In the genomic region with DNA sequence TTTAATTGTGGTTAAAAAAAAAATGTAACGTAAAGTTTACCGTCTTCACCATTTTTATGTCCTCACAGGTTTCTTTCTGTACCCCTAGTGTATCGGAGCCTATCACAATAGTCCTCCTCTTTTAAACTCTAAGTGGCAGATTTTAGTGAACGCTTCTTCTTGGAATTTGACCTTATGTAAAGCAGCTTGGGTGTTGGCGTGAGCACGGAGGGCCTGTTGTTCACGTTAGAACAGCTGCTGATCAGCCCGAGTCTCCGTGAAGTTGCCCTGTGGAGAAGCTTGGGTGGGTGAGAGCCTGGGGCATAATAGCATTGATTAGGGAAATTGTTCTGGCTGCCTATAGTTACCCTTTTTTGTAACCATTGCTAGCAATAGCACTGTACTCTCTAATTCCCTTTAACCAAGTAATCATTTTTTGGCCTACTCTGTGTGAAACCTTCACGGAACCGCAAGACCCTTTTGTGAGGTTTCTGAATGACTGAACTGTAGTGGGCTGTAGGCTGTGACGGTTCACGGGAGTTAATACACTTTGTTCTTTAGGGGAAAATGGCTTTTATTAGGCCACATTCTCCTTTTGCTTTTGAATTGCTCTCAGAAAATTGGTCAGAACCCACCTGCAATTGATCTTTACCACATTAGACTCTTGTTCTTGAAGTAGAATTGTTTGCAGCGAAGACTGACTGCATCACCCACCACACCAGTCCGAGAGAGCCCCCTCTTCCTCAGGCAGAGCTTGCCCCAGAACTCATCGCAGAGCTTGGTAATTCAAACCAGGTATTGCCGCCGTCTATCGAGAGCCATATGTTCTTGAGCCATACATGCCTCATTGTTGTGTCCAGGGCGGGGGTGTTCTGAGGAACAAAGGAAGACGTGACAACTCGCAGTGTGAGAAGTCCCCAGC, we compare ENCODE assay signal across 10 cellular contexts.
DNase-seq lines count a peak whose midpoint lies in the region; ATAC-seq and FAIRE-seq lines count a peak whose summit lies in the region.
"Had no signal": no experiment of that assay in that cellular context is flagged by ENCODE, and none has a peak within 500 bp of the region (broad histone marks: within the 10 kb centered on the region; RNA-seq: fewer than 3 reads in every experiment).

No MANE protein-coding gene starts in this region.

- no peak overlapping the region for H3K4me2 ChIP-seq in Karpas-422 (ENCODE audit: low read depth, low read length, poor library complexity, severe bottlenecking)
- H3K4me2 ChIP-seq: PC-9 had no signal

- H3K9me3 ChIP-seq in small intestine (ENCODE audit: control insufficient read depth, low read depth) (no peaks in the 10 kb centered on the region), Karpas-422 (ENCODE audit: low read length) (no peaks in the 10 kb centered on the region)

- no peak overlapping the region for H2AFZ ChIP-seq in Karpas-422 (ENCODE audit: low read length)
- H2AFZ ChIP-seq: PC-9 had no signal

- no peak overlapping the region for H3K9ac ChIP-seq in Karpas-422 (ENCODE audit: low read length)

- H3K27me3 ChIP-seq in small intestine (ENCODE audit: control insufficient read depth in 2 of 2, insufficient read depth in 2 of 2, low read length in 2 of 2): no peaks in the 10 kb centered on the region
- H3K27me3 ChIP-seq in Karpas-422 (ENCODE audit: low read length): no peaks in the 10 kb centered on the region
- H3K27me3 ChIP-seq: cardiac muscle cell had no signal

- no peaks in the 10 kb centered on the region for H3K9me3 Mint-ChIP-seq in activated T-cell treated with anti-CD3 and anti-CD28 coated beads, Interleukin-2, amount 50 U/mL, for 4 hours

- no peaks in the 10 kb centered on the region for H3K36me3 Mint-ChIP-seq in activated T-cell treated with anti-CD3 and anti-CD28 coated beads, Interleukin-2, amount 50 U/mL, for 4 hours (ENCODE audit: insufficient read depth)

- H3K9me2 ChIP-seq in Karpas-422 (replicated peaks; ENCODE audit: insufficient read depth, low read length): no peaks in the 10 kb centered on the region

- peaks cover 48% of the 10 kb centered on the region for H3K4me1 Mint-ChIP-seq in activated T-cell treated with anti-CD3 and anti-CD28 coated beads, Interleukin-2, amount 50 U/mL, for 4 hours (ENCODE audit: low read depth)

- DNase-seq in activated T-cell treated with anti-CD3 and anti-CD28 coated beads, Interleukin-2, amount 50 U/mL, for 4 hours: no peak
- peak; percentile 28 for DNase-seq in small intestine
- DNase-seq in globus pallidus (ENCODE audit: low spot score): no peak
- no peak for DNase-seq in NCI-H1105 (lab: John Stamatoyannopoulos, UW)
- DNase-seq in Karpas-422: no peak
- DNase-seq: PC-9 had no signal

- no peak for FAIRE-seq in small intestine (lab: Jason Lieb, UNC)

- peaks cover 2% of the 10 kb centered on the region for H3K27me3 Mint-ChIP-seq in activated T-cell treated with anti-CD3 and anti-CD28 coated beads, Interleukin-2, amount 50 U/mL, for 4 hours (ENCODE audit: low read depth)

- H3K4me1 ChIP-seq in small intestine (ENCODE audit: control insufficient read depth in 2 of 2, insufficient read depth in 1 of 2, low read depth in 1 of 2, low read length in 1 of 2) (no peaks in the 10 kb centered on the region), Karpas-422 (ENCODE audit: low read length) (no peaks in the 10 kb centered on the region)

- no peak overlapping the region for H3K4me3 ChIP-seq in small intestine (ENCODE audit: low read depth in 1 of 2, low read length in 2 of 2)
- H3K4me3 ChIP-seq in Karpas-422 (ENCODE audit: low read length): no peak overlapping the region
- H3K4me3 ChIP-seq: cardiac muscle cell, lung, PC-9 had no signal

- whole genome bisulfite sequencing in small intestine, 3 donors: 72 to 81% (median 74%) methylated on average over 22 of the region's 22 CpGs

- no peaks in the 10 kb centered on the region for H3K79me2 ChIP-seq in Karpas-422 (ENCODE audit: low read length)

- H4K20me1 ChIP-seq in Karpas-422 (ENCODE audit: insufficient read depth, low read depth, low read length): no peaks in the 10 kb centered on the region

- peak; percentile 65 for ATAC-seq in GM19023 (IDR thresholded peaks at IDR 0.05; ENCODE audit: unreplicated experiment)
- peak; percentile 84 for ATAC-seq in HG02798 (IDR thresholded peaks at IDR 0.05; ENCODE audit: poor library complexity, unreplicated experiment)
- peak; percentile 52 to 56 for ATAC-seq in activated T-cell treated with anti-CD3 and anti-CD28 coated beads, Interleukin-2, amount 50 U/mL, for 4 hours

- peak overlapping the region; percentile 42 for H3K4me3 Mint-ChIP-seq in activated T-cell treated with anti-CD3 and anti-CD28 coated beads, Interleukin-2, amount 50 U/mL, for 4 hours

- H3K36me3 ChIP-seq in small intestine (ENCODE audit: control insufficient read depth in 2 of 2, insufficient read depth in 2 of 2, low read length in 2 of 2) (peaks cover 3% of the 10 kb centered on the region in 2 donors), Karpas-422 (ENCODE audit: insufficient read depth, low read length) (no peaks in the 10 kb centered on the region)

- no peak overlapping the region for H3K27ac ChIP-seq in small intestine (ENCODE audit: low read depth in 1 of 2, low read length in 1 of 2)
- H3K27ac ChIP-seq in Karpas-422 (ENCODE audit: low read length): no peak overlapping the region
- H3K27ac ChIP-seq: cardiac muscle cell, PC-9 had no signal
